Comparison of ENCODE assay signal across 18 cellular contexts in the genomic region with DNA sequence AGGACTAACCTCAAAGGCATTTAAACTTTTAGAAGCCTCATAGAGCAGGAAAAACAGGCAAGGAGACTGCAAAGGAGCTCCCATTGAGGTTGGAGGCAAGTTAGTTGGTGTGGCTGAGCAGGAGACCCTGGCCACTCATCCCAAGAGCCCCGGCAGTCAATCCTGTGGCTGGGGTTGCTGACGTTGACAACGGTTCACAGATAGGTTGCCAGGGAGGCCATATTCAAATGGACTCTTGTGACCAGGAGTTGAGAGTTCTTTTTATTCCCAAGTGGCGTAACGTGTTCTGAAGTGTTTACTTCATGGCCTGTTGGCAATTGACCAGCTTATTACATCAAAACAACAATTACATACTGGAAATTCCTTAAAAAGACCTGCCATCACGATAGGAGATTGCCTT.
DNase-seq lines count a peak whose midpoint lies in the region; ATAC-seq and TF ChIP-seq lines count a peak whose summit lies in the region.
"Had no signal": no experiment of that assay in that cellular context is flagged by ENCODE, and none has a peak within 500 bp of the region (broad histone marks: within the 10 kb centered on the region; RNA-seq: fewer than 3 reads in every experiment).

No MANE protein-coding gene starts in this region.

- intact Hi-C loops in lower lobe of right lung (cut with DNase I) = no loop called here

- H3K27ac ChIP-seq in lower lobe of right lung = no peak overlapping the region
- H3K27ac ChIP-seq: A549, GM23248 had no signal

- no peak for TF ChIP-seq CTCF in LNCaP clone FGC (IDR thresholded peaks at IDR 0.05; ENCODE audit: control insufficient read depth, extremely low read depth, insufficient read depth)
- no peak for TF ChIP-seq CTCF in lower lobe of right lung (IDR thresholded peaks at IDR 0.05)

- peak; percentile 13 for DNase-seq in LNCaP clone FGC (ENCODE audit: low read depth)
- peak; percentile 85 for DNase-seq in NCI-H2029 treated with DMSO at 0.1 percent for 48 hours (lab: John Stamatoyannopoulos, UW)
- DNase-seq in NCI-H748 (lab: John Stamatoyannopoulos, UW; ENCODE audit: unreplicated experiment) = peak; percentile 87
- no peak for DNase-seq in lower lobe of right lung
- no peak for DNase-seq in activated CD8-positive, alpha-beta memory T cell treated with anti-CD3 and anti-CD28 coated beads, Interleukin-2, amount 50 U/mL, for 48 hours
- DNase-seq: DND-41; GM23248; H9; HFFc6; Kasumi-1; MG63; NCI-H1694; NK-92 treated with Interleukin-12 subunit alpha and Interleukin-12 subunit beta, amount 100 ng/mL, for 24 hours had no signal

- H3K9me3 ChIP-seq in lower lobe of right lung = no peaks in the 10 kb centered on the region
- H3K9me3 ChIP-seq: A549, MG63 had no signal

- no peak overlapping the region for H3K4me3 ChIP-seq in LNCaP clone FGC (ENCODE audit: low read depth, low read length)
- no peak overlapping the region for H3K4me3 ChIP-seq in lower lobe of right lung
- H3K4me3 ChIP-seq: A549, GM23248, MG63 had no signal

- no peaks in the 10 kb centered on the region for H3K36me3 ChIP-seq in lower lobe of right lung
- H3K36me3 ChIP-seq: MG63 had no signal

- no peaks in the 10 kb centered on the region for H3K27me3 ChIP-seq in lower lobe of right lung (ENCODE audit: low read depth)
- H3K27me3 ChIP-seq: MG63 had no signal

- H3K4me1 ChIP-seq in lower lobe of right lung = peaks cover 6% of the 10 kb centered on the region
- H3K4me1 ChIP-seq: A549 had no signal

- peak; percentile 60 to 65 for ATAC-seq in lower lobe of right lung
- ATAC-seq in HG02571 (IDR thresholded peaks at IDR 0.05; ENCODE audit: unreplicated experiment) = no peak
- ATAC-seq in GM21526 (IDR thresholded peaks at IDR 0.05; ENCODE audit: low FRiP score, unreplicated experiment) = no peak
- ATAC-seq: A549, Panc1, SK-N-SH treated with all-trans-retinoic acid at 6 μM for 48 hours had no signal

Comparison
In these comparisons a context has a peak if more than half of its experiments do, and no peak if none do; other contexts are left out.
1. DNase-seq: peak in LNCaP clone FGC (single experiment), NCI-H2029 treated with DMSO at 0.1 percent for 48 hours (single experiment) and NCI-H748 (single experiment); none in lower lobe of right lung (single experiment) and activated CD8-positive, alpha-beta memory T cell treated with anti-CD3 and anti-CD28 coated beads, Interleukin-2, amount 50 U/mL, for 48 hours (single experiment).
2. ATAC-seq: peak in lower lobe of right lung (2 of 2); none in HG02571 (single experiment) and GM21526 (single experiment).